Comparison of ENCODE assay signal across 15 cellular contexts in genomic region chr19:40418040-40418439, GRCh38. TPM values are rescaled to one million over a fixed set of nuclear protein-coding genes. Genes with fewer than 3 reads are reported as not detected.
A peak's percentile ranks its signal among the peaks of the same experiment; 100 is the strongest.
DNase-seq lines count a peak whose midpoint lies in the region; ATAC-seq and TF ChIP-seq lines count a peak whose summit lies in the region.
"Had no signal": no experiment of that assay in that cellular context is flagged by ENCODE, and none has a peak within 500 bp of the region (broad histone marks: within the 10 kb centered on the region; RNA-seq: fewer than 3 reads in every experiment).

No MANE protein-coding gene starts in this region.

- H3K36me3 ChIP-seq in cardiac muscle cell (no peaks in the 10 kb centered on the region), thyroid gland (peaks cover 6 to 7% of the 10 kb centered on the region in 2 donors)
- peaks cover 0 to 7% (median 5%) of the 10 kb centered on the region in 3 experiments for H3K36me3 ChIP-seq in naive thymus-derived CD4-positive, alpha-beta T cell (ENCODE audit: control insufficient read depth in 2 of 3, insufficient read depth in 3 of 3, low read length in 3 of 3)

- peak overlapping the region; percentile 67 for H3K27ac ChIP-seq in cardiac muscle cell
- H3K27ac ChIP-seq in naive thymus-derived CD4-positive, alpha-beta T cell (ENCODE audit: low read depth, low read length): peak overlapping the region; percentile 25
- peak overlapping the region in 2 of 3 donors; percentile 80 to 84 for H3K27ac ChIP-seq in thyroid gland

- H3K27ac Mint-ChIP-seq in brain: peak overlapping the region in 4 of 5 experiments; percentile 34 to 82 (median 69)
- peak overlapping the region in 6 of 9 donors; percentile 3 to 80 (median 54) for H3K27ac Mint-ChIP-seq in naive thymus-derived CD4-positive, alpha-beta T cell

- H3K27me3 ChIP-seq in cardiac muscle cell: no peaks in the 10 kb centered on the region
- no peaks in the 10 kb centered on the region for H3K27me3 ChIP-seq in naive thymus-derived CD4-positive, alpha-beta T cell (ENCODE audit: control insufficient read depth in 2 of 2, insufficient read depth in 2 of 2, low read length in 2 of 2)
- H3K27me3 ChIP-seq in thyroid gland: no peaks in the 10 kb centered on the region

- CTCF ChIA-PET in naive thymus-derived CD4-positive, alpha-beta T cell (lab: Charles Lee): no interaction called here

- H3K4me3 Mint-ChIP-seq in brain: no peak overlapping the region
- H3K4me3 Mint-ChIP-seq in naive thymus-derived CD4-positive, alpha-beta T cell: peak overlapping the region in 1 of 10 donors; percentile 6

- no peak for TF ChIP-seq CTCF in cardiac muscle cell (IDR thresholded peaks at IDR 0.05; ENCODE audit: low read depth, low read length)
- TF ChIP-seq CTCF in brain (conservative IDR thresholded peaks at IDR 0.05): no peak
- TF ChIP-seq CTCF in thyroid gland (IDR thresholded peaks at IDR 0.05): no peak

- no peak for TF ChIP-seq POLR2A in thyroid gland (IDR thresholded peaks at IDR 0.05)

- intact Hi-C loops in cardiac septum (cut with DNase I): no loop called here
- intact Hi-C loops in naive thymus-derived CD4-positive, alpha-beta T cell (cut with micrococcal nuclease): no loop called here
- intact Hi-C loops in thyroid gland (cut with DNase I): no loop called here

- POLR2A ChIA-PET in naive thymus-derived CD4-positive, alpha-beta T cell (lab: Charles Lee): interaction anchor here (7.3 kb wide), 1 partner anchor 25 kb away, joined by 60 read pairs; the partner anchor contains the start of gene SERTAD3

- ATAC-seq in naive thymus-derived CD4-positive, alpha-beta T cell: no peak

- H3K9me3 ChIP-seq in cardiac muscle cell (ENCODE audit: low read depth) (no peaks in the 10 kb centered on the region), thyroid gland (no peaks in the 10 kb centered on the region)
- no peaks in the 10 kb centered on the region for H3K9me3 ChIP-seq in naive thymus-derived CD4-positive, alpha-beta T cell (ENCODE audit: control insufficient read depth in 2 of 3, low read length in 3 of 3)

- peaks cover 48% of the 10 kb centered on the region for H3K4me1 Mint-ChIP-seq in brain
- H3K4me1 Mint-ChIP-seq in naive thymus-derived CD4-positive, alpha-beta T cell: peaks cover 6 to 49% (median 33%) of the 10 kb centered on the region in 7 donors

- H3K9me3 Mint-ChIP-seq in brain: peaks cover 0 to 4% (median 0%) of the 10 kb centered on the region in 5 experiments
- H3K9me3 Mint-ChIP-seq in naive thymus-derived CD4-positive, alpha-beta T cell: peaks cover 0 to 3% (median 0%) of the 10 kb centered on the region in 11 donors

- H3K36me3 Mint-ChIP-seq in brain: peaks cover 5% of the 10 kb centered on the region
- peaks cover 0 to 2% (median 0%) of the 10 kb centered on the region in 5 donors for H3K36me3 Mint-ChIP-seq in naive thymus-derived CD4-positive, alpha-beta T cell

- H3K4me1 ChIP-seq in cardiac muscle cell (ENCODE audit: low read depth) (peaks cover 23% of the 10 kb centered on the region), thyroid gland (peaks cover 39 to 41% of the 10 kb centered on the region in 2 donors)
- peaks cover 4 to 8% of the 10 kb centered on the region in 2 donors for H3K4me1 ChIP-seq in naive thymus-derived CD4-positive, alpha-beta T cell (ENCODE audit: control insufficient read depth in 2 of 2, insufficient read depth in 2 of 2, low read length in 2 of 2)

- H3K27me3 Mint-ChIP-seq in brain: peaks cover 12% of the 10 kb centered on the region
- H3K27me3 Mint-ChIP-seq in naive thymus-derived CD4-positive, alpha-beta T cell: peaks cover 0 to 5% (median 0%) of the 10 kb centered on the region in 5 donors

- DNase-seq in cardiac muscle cell (ENCODE audit: low read depth in 1 of 2, low spot score in 1 of 2) (no peak), cardiac septum (ENCODE audit: low spot score) (no peak), thyroid gland (no peak), NCI-H2196 (lab: John Stamatoyannopoulos, UW; ENCODE audit: unreplicated experiment) (no peak), NCI-H2081 (lab: John Stamatoyannopoulos, UW) (no peak), NCI-H526 treated with DMSO at 0.1 percent for 48 hours (lab: John Stamatoyannopoulos, UW) (no peak)
- DNase-seq in naive thymus-derived CD4-positive, alpha-beta T cell: no peak
- DNase-seq: activated CD4-positive, alpha-beta T cell treated with anti-CD3 and anti-CD28 coated beads for 48 hours; activated effector memory CD4-positive, alpha-beta T cell treated with Interleukin-2 at 50 U/mL for 16 hours; DMS53; head of caudate nucleus; NCI-H2171; occipital lobe had no signal

- no peak overlapping the region for H3K4me3 ChIP-seq in cardiac muscle cell
- no peak overlapping the region for H3K4me3 ChIP-seq in naive thymus-derived CD4-positive, alpha-beta T cell (ENCODE audit: low read length)
- no peak overlapping the region for H3K4me3 ChIP-seq in thyroid gland (replicated peaks in 1 of 3)

- 90 to 93% methylated on average over 3 of the region's 3 CpGs for WGBS in thyroid gland, 2 donors

RNA-seq across cellular contexts. Expression of gene PRX, which starts 4.9 kb away (rescaled TPM):
- total RNA-seq in cardiac muscle cell: 4.3 and 9.1 TPM in 2 replicates
- polyA plus RNA-seq in cardiac muscle cell: 2.3 and 4.1 TPM in 2 replicates
- 3.5 TPM for total RNA-seq in cardiac septum
- polyA plus RNA-seq in brain (ENCODE audit: insufficient read depth, low read depth, low replicate concordance): 2.6 TPM
- 1 to 10 TPM in 4 of 5 experiments, under 1 TPM in 1; 0.85 to 4.0 (median 2.6) TPM for total RNA-seq in naive thymus-derived CD4-positive, alpha-beta T cell
- under 1 TPM; 0.14 to 0.60 TPM for polyA plus RNA-seq in naive thymus-derived CD4-positive, alpha-beta T cell
- 10 to 100 TPM in 2 of 4 donors, 1 to 10 TPM in 2; 7.3 to 27.5 (median 10.3) TPM for total RNA-seq in thyroid gland

RNA-seq across cellular contexts. Expression of gene SERTAD1, which starts 7.8 kb away (rescaled TPM):
- total RNA-seq in cardiac muscle cell: 14.4 and 18.8 TPM in 2 replicates
- polyA plus RNA-seq in cardiac muscle cell: 18.2 and 19.5 TPM in 2 replicates
- 16.7 TPM for total RNA-seq in cardiac septum
- polyA plus RNA-seq in brain (ENCODE audit: insufficient read depth, low read depth, low replicate concordance): 4.6 TPM
- 10 to 100 TPM in 4 of 5 experiments, 1 to 10 TPM in 1; 8.1 to 30.9 (median 13.5) TPM for total RNA-seq in naive thymus-derived CD4-positive, alpha-beta T cell
- polyA plus RNA-seq in naive thymus-derived CD4-positive, alpha-beta T cell: 1 to 10 TPM; 3.3 to 6.9 TPM
- 10 to 100 TPM; 12.6 to 19.9 (median 15.1) TPM for total RNA-seq in thyroid gland

RNA-seq across cellular contexts. Expression of gene SERTAD3, which starts 26.1 kb away (rescaled TPM):
- total RNA-seq in cardiac muscle cell (44.4 and 58.6 TPM in 2 replicates), cardiac septum (33.9 TPM), thyroid gland (10 to 100 TPM; 15.6 to 25.2 (median 20.4) TPM)
- polyA plus RNA-seq in cardiac muscle cell (66.2 and 73.8 TPM in 2 replicates), brain (ENCODE audit: insufficient read depth, low read depth, low replicate concordance) (10.5 TPM)
- 10 to 100 TPM; 15.2 to 44.1 (median 17.8) TPM for total RNA-seq in naive thymus-derived CD4-positive, alpha-beta T cell
- polyA plus RNA-seq in naive thymus-derived CD4-positive, alpha-beta T cell: 1 to 10 TPM; 2.7 to 4.4 TPM

RNA-seq across cellular contexts. Expression of gene HIPK4, which starts 28.1 kb away (rescaled TPM):
- total RNA-seq in cardiac muscle cell (0.12 and 0.18 TPM in 2 replicates), cardiac septum (0.08 TPM), thyroid gland (under 1 TPM in 2 of 4 donors, not detected in 2; 0.22 to 0.27 TPM)
- polyA plus RNA-seq in cardiac muscle cell (0.14 and 1.7 TPM in 2 replicates), brain (ENCODE audit: insufficient read depth, low read depth, low replicate concordance) (not detected)
- under 1 TPM in 2 of 5 experiments, not detected in 3; 0.12 to 0.24 TPM for total RNA-seq in naive thymus-derived CD4-positive, alpha-beta T cell
- polyA plus RNA-seq in naive thymus-derived CD4-positive, alpha-beta T cell: not detected
- total RNA-seq: urinary bladder had no signal

RNA-seq across cellular contexts. Expression of gene BLVRB, which starts 47.5 kb away (rescaled TPM):
- total RNA-seq in cardiac muscle cell (56.7 and 93.8 TPM in 2 replicates), cardiac septum (81.6 TPM), thyroid gland (100 to 1,000 TPM; 111 to 238 (median 205) TPM)
- polyA plus RNA-seq in cardiac muscle cell (61.5 and 77.0 TPM in 2 replicates), brain (ENCODE audit: insufficient read depth, low read depth, low replicate concordance) (24.4 TPM)
- total RNA-seq in naive thymus-derived CD4-positive, alpha-beta T cell: 10 to 100 TPM; 11.0 to 42.2 (median 13.3) TPM
- 10 to 100 TPM; 27.6 TPM for polyA plus RNA-seq in naive thymus-derived CD4-positive, alpha-beta T cell

Comparison
In these comparisons a context has a peak if more than half of its experiments do, and no peak if none do; other contexts are left out.
1. H3K27ac ChIP-seq: peak in every context shown above with its lines; median percentile 82 in thyroid gland; 67 in cardiac muscle cell; 25 in naive thymus-derived CD4-positive, alpha-beta T cell.